In genomic region chr7:139118803-139119485, GRCh38 we compare ENCODE assay signal across 8 cellular contexts. TPM values are rescaled to one million over a fixed set of nuclear protein-coding genes. Genes with fewer than 3 reads are reported as not detected.
DNase-seq lines count a peak whose midpoint lies in the region; ATAC-seq, FAIRE-seq and TF ChIP-seq lines count a peak whose summit lies in the region.

No MANE protein-coding gene starts in this region.

- H3K27me3 ChIP-seq in colonic mucosa, result no peaks in the 10 kb centered on the region
- H3K27me3 ChIP-seq in foreskin keratinocyte, result peaks cover 25% of the 10 kb centered on the region

- H3K4me3 ChIP-seq in colonic mucosa, result no peak overlapping the region

- TF ChIP-seq POLR2A in H54 (IDR thresholded peaks at IDR 0.05; ENCODE audit: low read depth, low read length), result no peak

- ATAC-seq in HG02870 (IDR thresholded peaks at IDR 0.05; ENCODE audit: unreplicated experiment) (peak; percentile 75), foreskin keratinocyte (no peak)

- no peaks in the 10 kb centered on the region for H3K36me3 ChIP-seq in colonic mucosa

- H3K4me1 ChIP-seq in colonic mucosa, result peaks cover 7% of the 10 kb centered on the region
- peaks cover 8% of the 10 kb centered on the region for H3K4me1 ChIP-seq in foreskin keratinocyte

- TF ChIP-seq CTCF in colonic mucosa (IDR thresholded peaks at IDR 0.05) (no peak), foreskin keratinocyte (conservative IDR thresholded peaks at IDR 0.05) (no peak)

- intact Hi-C loops in colonic mucosa (cut with DNase I), result no loop called here

- H3K27ac ChIP-seq in colonic mucosa, result peak overlapping the region; percentile 52
- no peak overlapping the region for H3K27ac ChIP-seq in foreskin keratinocyte

- DNase-seq in activated naive CD4-positive, alpha-beta T cell treated with Interleukin-2 at 50 U/mL for 16 hours, result peak; percentile 44
- no peak for DNase-seq in activated naive CD4-positive, alpha-beta T cell treated with anti-CD3 and anti-CD28 coated beads, Interleukin-2, amount 50 U/mL, for 16 hours
- peak; percentile 15 for DNase-seq in NCI-H774 (lab: John Stamatoyannopoulos, UW)
- peak; percentile 68 for DNase-seq in colonic mucosa
- DNase-seq in SW480 (ENCODE audit: low spot score), result no peak
- no peak for DNase-seq in foreskin keratinocyte
- no peak for DNase-seq in H54 (ENCODE audit: insufficient read length, low spot score)

- no peak overlapping the region for H3K9ac ChIP-seq in colonic mucosa (ENCODE audit: low read depth in 2 of 2, low read length in 2 of 2)

- H3K9me3 ChIP-seq in colonic mucosa, result no peaks in the 10 kb centered on the region

- no peak for FAIRE-seq in H54 (lab: Jason Lieb, UNC)

RNA-seq across cellular contexts. Expression of gene ZC3HAV1, which starts 9.4 kb away (rescaled TPM):
- 10 to 100 TPM; 29.0 to 33.8 TPM for total RNA-seq in colonic mucosa
- total RNA-seq in foreskin keratinocyte, result 36.4 and 43.2 TPM in 2 replicates
- polyA plus RNA-seq in foreskin keratinocyte, result 12.9 and 13.9 TPM in 2 replicates

Comparison
In these comparisons a context has a peak if more than half of its experiments do, and no peak if none do; other contexts are left out.
1. DNase-seq: peak in activated naive CD4-positive, alpha-beta T cell treated with Interleukin-2 at 50 U/mL for 16 hours (single experiment), NCI-H774 (single experiment) and colonic mucosa (single experiment); none in activated naive CD4-positive, alpha-beta T cell treated with anti-CD3 and anti-CD28 coated beads, Interleukin-2, amount 50 U/mL, for 16 hours (single experiment), SW480 (single experiment), foreskin keratinocyte (0 of 2) and H54 (single experiment).